In the genomic region with DNA sequence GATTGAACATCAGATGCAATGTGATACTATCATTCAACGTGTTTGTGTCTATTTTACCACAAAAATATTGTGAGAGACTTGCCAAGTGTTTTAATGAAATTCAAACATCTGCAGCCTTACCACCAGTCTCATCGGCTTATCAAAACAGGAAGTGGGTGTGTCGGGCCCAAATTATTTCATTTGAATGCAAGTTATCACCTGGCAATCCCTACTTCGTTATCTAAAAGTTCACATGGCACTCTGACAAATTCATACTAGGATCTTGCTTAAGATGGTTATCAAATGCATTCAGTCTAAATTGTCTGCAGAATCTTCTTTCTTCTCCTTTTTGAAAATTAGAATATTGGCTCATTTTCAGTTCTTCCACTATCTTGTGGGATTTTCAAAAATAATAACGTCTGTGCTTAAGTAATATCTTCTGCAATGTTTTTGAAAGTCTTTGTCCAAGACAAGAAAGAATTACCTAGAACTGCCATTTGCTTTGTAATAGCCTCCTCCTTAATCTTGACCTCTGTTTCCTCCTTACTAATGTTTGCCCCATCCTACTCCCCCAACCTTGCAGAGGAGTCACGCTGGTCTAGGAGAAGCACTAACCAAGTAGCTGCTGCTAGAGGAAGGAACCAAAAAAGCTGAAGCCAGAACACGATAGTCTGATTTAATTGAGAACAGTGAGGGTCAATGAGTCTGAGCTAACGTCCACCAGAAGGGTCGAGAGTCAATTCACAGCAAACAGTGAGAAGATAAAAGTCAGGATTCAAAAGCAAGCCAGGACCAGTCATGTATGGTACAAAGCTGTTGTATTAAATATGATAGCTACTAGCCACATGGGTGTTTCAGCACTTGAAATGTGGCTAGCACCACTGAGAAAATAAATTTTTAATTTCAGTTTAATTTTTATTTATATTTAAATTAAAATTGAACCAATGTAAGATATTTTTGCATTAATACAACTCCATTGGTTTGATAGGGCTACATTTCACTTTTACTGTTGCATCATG, we compare ENCODE assay signal across 1 cellular context.
TF ChIP-seq lines count a peak whose summit lies in the region.

No MANE protein-coding gene starts in this region.

TF ChIP-seq in GM23338, 12 proteins besides CTCF, POLR2A, EP300 and RAD21 (continued from another document):
- TF ChIP-seq, protein P1, sequence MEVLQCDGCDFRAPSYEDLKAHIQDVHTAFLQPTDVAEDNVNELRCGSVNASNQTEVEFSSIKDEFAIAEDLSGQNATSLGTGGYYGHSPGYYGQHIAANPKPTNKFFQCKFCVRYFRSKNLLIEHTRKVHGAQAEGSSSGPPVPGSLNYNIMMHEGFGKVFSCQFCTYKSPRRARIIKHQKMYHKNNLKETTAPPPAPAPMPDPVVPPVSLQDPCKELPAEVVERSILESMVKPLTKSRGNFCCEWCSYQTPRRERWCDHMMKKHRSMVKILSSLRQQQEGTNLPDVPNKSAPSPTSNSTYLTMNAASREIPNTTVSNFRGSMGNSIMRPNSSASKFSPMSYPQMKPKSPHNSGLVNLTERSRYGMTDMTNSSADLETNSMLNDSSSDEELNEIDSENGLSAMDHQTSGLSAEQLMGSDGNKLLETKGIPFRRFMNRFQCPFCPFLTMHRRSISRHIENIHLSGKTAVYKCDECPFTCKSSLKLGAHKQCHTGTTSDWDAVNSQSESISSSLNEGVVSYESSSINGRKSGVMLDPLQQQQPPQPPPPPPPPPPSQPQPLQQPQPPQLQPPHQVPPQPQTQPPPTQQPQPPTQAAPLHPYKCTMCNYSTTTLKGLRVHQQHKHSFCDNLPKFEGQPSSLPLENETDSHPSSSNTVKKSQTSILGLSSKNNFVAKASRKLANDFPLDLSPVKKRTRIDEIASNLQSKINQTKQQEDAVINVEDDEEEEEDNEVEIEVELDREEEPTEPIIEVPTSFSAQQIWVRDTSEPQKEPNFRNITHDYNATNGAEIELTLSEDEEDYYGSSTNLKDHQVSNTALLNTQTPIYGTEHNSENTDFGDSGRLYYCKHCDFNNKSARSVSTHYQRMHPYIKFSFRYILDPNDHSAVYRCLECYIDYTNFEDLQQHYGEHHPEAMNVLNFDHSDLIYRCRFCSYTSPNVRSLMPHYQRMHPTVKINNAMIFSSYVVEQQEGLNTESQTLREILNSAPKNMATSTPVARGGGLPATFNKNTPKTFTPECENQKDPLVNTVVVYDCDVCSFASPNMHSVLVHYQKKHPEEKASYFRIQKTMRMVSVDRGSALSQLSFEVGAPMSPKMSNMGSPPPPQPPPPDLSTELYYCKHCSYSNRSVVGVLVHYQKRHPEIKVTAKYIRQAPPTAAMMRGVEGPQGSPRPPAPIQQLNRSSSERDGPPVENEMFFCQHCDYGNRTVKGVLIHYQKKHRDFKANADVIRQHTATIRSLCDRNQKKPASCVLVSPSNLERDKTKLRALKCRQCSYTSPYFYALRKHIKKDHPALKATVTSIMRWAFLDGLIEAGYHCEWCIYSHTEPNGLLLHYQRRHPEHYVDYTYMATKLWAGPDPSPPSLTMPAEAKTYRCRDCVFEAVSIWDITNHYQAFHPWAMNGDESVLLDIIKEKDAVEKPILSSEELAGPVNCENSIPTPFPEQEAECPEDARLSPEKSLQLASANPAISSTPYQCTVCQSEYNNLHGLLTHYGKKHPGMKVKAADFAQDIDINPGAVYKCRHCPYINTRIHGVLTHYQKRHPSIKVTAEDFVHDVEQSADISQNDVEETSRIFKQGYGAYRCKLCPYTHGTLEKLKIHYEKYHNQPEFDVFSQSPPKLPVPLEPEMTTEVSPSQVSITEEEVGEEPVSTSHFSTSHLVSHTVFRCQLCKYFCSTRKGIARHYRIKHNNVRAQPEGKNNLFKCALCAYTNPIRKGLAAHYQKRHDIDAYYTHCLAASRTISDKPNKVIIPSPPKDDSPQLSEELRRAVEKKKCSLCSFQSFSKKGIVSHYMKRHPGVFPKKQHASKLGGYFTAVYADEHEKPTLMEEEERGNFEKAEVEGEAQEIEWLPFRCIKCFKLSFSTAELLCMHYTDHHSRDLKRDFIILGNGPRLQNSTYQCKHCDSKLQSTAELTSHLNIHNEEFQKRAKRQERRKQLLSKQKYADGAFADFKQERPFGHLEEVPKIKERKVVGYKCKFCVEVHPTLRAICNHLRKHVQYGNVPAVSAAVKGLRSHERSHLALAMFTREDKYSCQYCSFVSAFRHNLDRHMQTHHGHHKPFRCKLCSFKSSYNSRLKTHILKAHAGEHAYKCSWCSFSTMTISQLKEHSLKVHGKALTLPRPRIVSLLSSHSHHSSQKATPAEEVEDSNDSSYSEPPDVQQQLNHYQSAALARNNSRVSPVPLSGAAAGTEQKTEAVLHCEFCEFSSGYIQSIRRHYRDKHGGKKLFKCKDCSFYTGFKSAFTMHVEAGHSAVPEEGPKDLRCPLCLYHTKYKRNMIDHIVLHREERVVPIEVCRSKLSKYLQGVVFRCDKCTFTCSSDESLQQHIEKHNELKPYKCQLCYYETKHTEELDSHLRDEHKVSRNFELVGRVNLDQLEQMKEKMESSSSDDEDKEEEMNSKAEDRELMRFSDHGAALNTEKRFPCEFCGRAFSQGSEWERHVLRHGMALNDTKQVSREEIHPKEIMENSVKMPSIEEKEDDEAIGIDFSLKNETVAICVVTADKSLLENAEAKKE (CRISPR knock-in tag; IDR thresholded peaks at IDR 0.05): no peak
- TF ChIP-seq NANOG (IDR thresholded peaks at IDR 0.05; ENCODE audit: borderline replicate concordance): no peak
- TF ChIP-seq STAT1 (IDR thresholded peaks at IDR 0.05; ENCODE audit: unreplicated experiment): no peak
- TF ChIP-seq, protein P2, sequence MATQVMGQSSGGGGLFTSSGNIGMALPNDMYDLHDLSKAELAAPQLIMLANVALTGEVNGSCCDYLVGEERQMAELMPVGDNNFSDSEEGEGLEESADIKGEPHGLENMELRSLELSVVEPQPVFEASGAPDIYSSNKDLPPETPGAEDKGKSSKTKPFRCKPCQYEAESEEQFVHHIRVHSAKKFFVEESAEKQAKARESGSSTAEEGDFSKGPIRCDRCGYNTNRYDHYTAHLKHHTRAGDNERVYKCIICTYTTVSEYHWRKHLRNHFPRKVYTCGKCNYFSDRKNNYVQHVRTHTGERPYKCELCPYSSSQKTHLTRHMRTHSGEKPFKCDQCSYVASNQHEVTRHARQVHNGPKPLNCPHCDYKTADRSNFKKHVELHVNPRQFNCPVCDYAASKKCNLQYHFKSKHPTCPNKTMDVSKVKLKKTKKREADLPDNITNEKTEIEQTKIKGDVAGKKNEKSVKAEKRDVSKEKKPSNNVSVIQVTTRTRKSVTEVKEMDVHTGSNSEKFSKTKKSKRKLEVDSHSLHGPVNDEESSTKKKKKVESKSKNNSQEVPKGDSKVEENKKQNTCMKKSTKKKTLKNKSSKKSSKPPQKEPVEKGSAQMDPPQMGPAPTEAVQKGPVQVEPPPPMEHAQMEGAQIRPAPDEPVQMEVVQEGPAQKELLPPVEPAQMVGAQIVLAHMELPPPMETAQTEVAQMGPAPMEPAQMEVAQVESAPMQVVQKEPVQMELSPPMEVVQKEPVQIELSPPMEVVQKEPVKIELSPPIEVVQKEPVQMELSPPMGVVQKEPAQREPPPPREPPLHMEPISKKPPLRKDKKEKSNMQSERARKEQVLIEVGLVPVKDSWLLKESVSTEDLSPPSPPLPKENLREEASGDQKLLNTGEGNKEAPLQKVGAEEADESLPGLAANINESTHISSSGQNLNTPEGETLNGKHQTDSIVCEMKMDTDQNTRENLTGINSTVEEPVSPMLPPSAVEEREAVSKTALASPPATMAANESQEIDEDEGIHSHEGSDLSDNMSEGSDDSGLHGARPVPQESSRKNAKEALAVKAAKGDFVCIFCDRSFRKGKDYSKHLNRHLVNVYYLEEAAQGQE (IDR thresholded peaks at IDR 0.05; ENCODE audit: unreplicated experiment): no peak
- TF ChIP-seq ZNF114 (CRISPR knock-in tag; IDR thresholded peaks at IDR 0.05): no peak
- no peak for TF ChIP-seq JUNB (IDR thresholded peaks at IDR 0.05; ENCODE audit: unreplicated experiment)
